ENCODE assay signal across 19 cellular contexts in genomic region chr4:83129258-83129657, GRCh38. TPM values are rescaled to one million over a fixed set of nuclear protein-coding genes. Genes with fewer than 3 reads are reported as not detected.
A peak's percentile ranks its signal among the peaks of the same experiment; 100 is the strongest.
DNase-seq lines count a peak whose midpoint lies in the region; ATAC-seq, FAIRE-seq and TF ChIP-seq lines count a peak whose summit lies in the region.
"Had no signal": no experiment of that assay in that cellular context is flagged by ENCODE, and none has a peak within 500 bp of the region (broad histone marks: within the 10 kb centered on the region; RNA-seq: fewer than 3 reads in every experiment).

No MANE protein-coding gene starts in this region.

- H3K9me3 Mint-ChIP-seq in immature natural killer cell = no peaks in the 10 kb centered on the region
- H3K9me3 Mint-ChIP-seq in T-helper 2 cell treated with Interferon-gamma antibody and Interleukin-4, amounts not matched to agents 5 μg/mL and 100 μg/mL, for 36 hours = peaks cover 9% of the 10 kb centered on the region

- POLR2A ChIA-PET in A549 (lab: Yijun Ruan, JAX) = no interaction called here

- H3K4me1 ChIP-seq in A549 (0 out of 3 replicates have a peak, but pooled peaks cover 4% of the 10 kb centered on the region), colonic mucosa (no peaks in the 10 kb centered on the region), muscle layer of duodenum (ENCODE audit: control insufficient read depth in 1 of 2, insufficient read depth in 2 of 2, low read length in 2 of 2) (no peaks in the 10 kb centered on the region), tibial artery (no peaks in the 10 kb centered on the region)
- H3K4me1 ChIP-seq: Caco-2, SJCRH30 had no signal

- H3K27ac Mint-ChIP-seq in immature natural killer cell = peak overlapping the region in 1 of 6 donors; percentile 19
- no peak overlapping the region for H3K27ac Mint-ChIP-seq in T-helper 2 cell treated with Interferon-gamma antibody and Interleukin-4, amounts not matched to agents 5 μg/mL and 100 μg/mL, for 36 hours

- TF ChIP-seq POLR2A in A549 (IDR thresholded peaks at IDR 0.05; ENCODE audit: low read length) = no peak

- H3K4me3 Mint-ChIP-seq in immature natural killer cell = no peak overlapping the region
- H3K4me3 Mint-ChIP-seq in T-helper 2 cell treated with Interferon-gamma antibody and Interleukin-4, amounts not matched to agents 5 μg/mL and 100 μg/mL, for 36 hours = no peak overlapping the region

- H3K27me3 Mint-ChIP-seq in immature natural killer cell (ENCODE audit: low read depth in 3 of 3) = peaks cover 5 to 11% (median 6%) of the 10 kb centered on the region in 3 donors
- peaks cover 12% of the 10 kb centered on the region for H3K27me3 Mint-ChIP-seq in T-helper 2 cell treated with Interferon-gamma antibody and Interleukin-4, amounts not matched to agents 5 μg/mL and 100 μg/mL, for 36 hours (ENCODE audit: low read depth)

- no peak for ATAC-seq in A549

- H3K27me3 ChIP-seq in colonic mucosa = no peaks in the 10 kb centered on the region
- H3K27me3 ChIP-seq in muscle layer of duodenum (ENCODE audit: low read depth, low read length) = no peaks in the 10 kb centered on the region
- H3K27me3 ChIP-seq in tibial artery = no peaks in the 10 kb centered on the region
- H3K27me3 ChIP-seq: SJCRH30 had no signal

- no peak for FAIRE-seq in A549 (lab: Jason Lieb, UNC)
- FAIRE-seq: A204.1 had no signal

- peak overlapping the region in 1 of 2 donors; percentile 4 for H3K9ac ChIP-seq in colonic mucosa (ENCODE audit: low read depth in 2 of 2, low read length in 2 of 2)

- H3K27ac ChIP-seq in A549 (0 out of 6 replicates have a peak overlapping the region, but pooled peaks of 1 of the 2 experiments have one; percentile 28), colonic mucosa (peak overlapping the region; percentile 91), muscle layer of duodenum (ENCODE audit: low read length) (peak overlapping the region; percentile 21), tibial artery (no peak overlapping the region)
- H3K27ac ChIP-seq: SJCRH30 had no signal

- DNase-seq in A549 (ENCODE audit: low read depth in 1 of 2, low spot score in 1 of 2) (no peak), HT-29 (ENCODE audit: low spot score) (peak; percentile 50), colonic mucosa (peak; percentile 52), G401 (ENCODE audit: low spot score) (no peak), immature natural killer cell (no peak), tibial artery (no peak)
- DNase-seq in T-helper 2 cell treated with Interferon-gamma antibody and Interleukin-4, amounts not matched to agents 5 μg/mL and 100 μg/mL, for 36 hours (ENCODE audit: low spot score) = no peak
- DNase-seq: Caco-2; DMS153; GOT3; Karpas-422; NCI-H1105 treated with DMSO at 0.1 percent for 48 hours; NCI-H187; NCI-H446; NK-92 treated with Interleukin-12 subunit alpha and Interleukin-12 subunit beta, amount 100 ng/mL, for 24 hours; SJCRH30 had no signal

- 43% methylated on average over 2 of the region's 2 CpGs for WGBS in A549 (ENCODE audit: missing lambda C conversion rate)

- no peak for TF ChIP-seq EP300 in A549 (IDR thresholded peaks at IDR 0.05)

- H3K4me3 ChIP-seq in A549 (no peak overlapping the region), colonic mucosa (no peak overlapping the region), muscle layer of duodenum (ENCODE audit: low read depth in 1 of 2, low read length in 2 of 2) (no peak overlapping the region), tibial artery (no peak overlapping the region)
- H3K4me3 ChIP-seq: SJCRH30 had no signal

- intact Hi-C loops in colonic mucosa (cut with DNase I) (no loop called here), tibial artery (cut with DNase I; ENCODE audit: low total_unique reads) (no loop called here)

- TF ChIP-seq CTCF in A549 (IDR thresholded peaks at IDR 0.05) (no peak), colonic mucosa (IDR thresholded peaks at IDR 0.05) (no peak), tibial artery (IDR thresholded peaks at IDR 0.05) (no peak)

- CTCF ChIA-PET in A549 (lab: Yijun Ruan, JAX) = no interaction called here

- in situ Hi-C loops in G401 (cut with HindIII; ENCODE audit: low sequenced_read_pairs) = no loop called here

- TF ChIP-seq RAD21 in A549 (conservative IDR thresholded peaks at IDR 0.05 in 1 of 2, IDR thresholded peaks at IDR 0.05 in 1 of 2) = no peak

- H3K4me1 Mint-ChIP-seq in immature natural killer cell = peaks cover 28 to 32% of the 10 kb centered on the region in 2 donors
- peaks cover 18% of the 10 kb centered on the region for H3K4me1 Mint-ChIP-seq in T-helper 2 cell treated with Interferon-gamma antibody and Interleukin-4, amounts not matched to agents 5 μg/mL and 100 μg/mL, for 36 hours (ENCODE audit: low read depth)

- H3K9me3 ChIP-seq in A549 = no peaks in the 10 kb centered on the region
- H3K9me3 ChIP-seq in colonic mucosa = no peaks in the 10 kb centered on the region
- H3K9me3 ChIP-seq in muscle layer of duodenum (ENCODE audit: control insufficient read depth in 1 of 2, low read length in 2 of 2) = no peaks in the 10 kb centered on the region
- no peaks in the 10 kb centered on the region for H3K9me3 ChIP-seq in tibial artery
- H3K9me3 ChIP-seq: SJCRH30 had no signal

- peaks cover 3 to 5% (median 3%) of the 10 kb centered on the region in 3 donors for H3K36me3 Mint-ChIP-seq in immature natural killer cell
- peaks cover 4% of the 10 kb centered on the region for H3K36me3 Mint-ChIP-seq in T-helper 2 cell treated with Interferon-gamma antibody and Interleukin-4, amounts not matched to agents 5 μg/mL and 100 μg/mL, for 36 hours (ENCODE audit: low read depth)

- H3K36me3 ChIP-seq in colonic mucosa = no peaks in the 10 kb centered on the region
- H3K36me3 ChIP-seq in muscle layer of duodenum (ENCODE audit: control insufficient read depth in 1 of 2, insufficient read depth in 2 of 2, low read length in 2 of 2) = no peaks in the 10 kb centered on the region
- H3K36me3 ChIP-seq in tibial artery = no peaks in the 10 kb centered on the region
- H3K36me3 ChIP-seq: SJCRH30 had no signal

- no peak overlapping the region for H3K4me2 ChIP-seq in A549

TF ChIP-seq in A549, 52 proteins besides CTCF, POLR2A, EP300 and RAD21:
- no peak for TF ChIP-seq RARB (CRISPR knock-in tag; IDR thresholded peaks at IDR 0.05)
- TF ChIP-seq RNF2 (IDR thresholded peaks at IDR 0.05; ENCODE audit: borderline replicate concordance, low read depth) = no peak
- no peak for TF ChIP-seq HOXB13 (CRISPR knock-in tag; IDR thresholded peaks at IDR 0.05; ENCODE audit: low read depth)
- no peak for TF ChIP-seq E2F6 (IDR thresholded peaks at IDR 0.05; ENCODE audit: borderline replicate concordance, low read depth)
- TF ChIP-seq CBX2 (IDR thresholded peaks at IDR 0.05; ENCODE audit: borderline replicate concordance, low read depth) = no peak
- TF ChIP-seq SREBF2 (IDR thresholded peaks at IDR 0.05) = no peak
- no peak for TF ChIP-seq HMGXB4 (CRISPR knock-in tag; IDR thresholded peaks at IDR 0.05; ENCODE audit: borderline replicate concordance)
- TF ChIP-seq MAFK (IDR thresholded peaks at IDR 0.05; ENCODE audit: partially characterized antibody) = peak; percentile 11

RNA-seq across cellular contexts. Expression of gene PLAC8, which starts 14.7 kb away (rescaled TPM):
- polyA plus RNA-seq in A549 (2011; rRNA removed) (8.0 and 8.2 TPM in 2 replicates), A549 (2017; fragmentation: RNase III; extraction: RNeasy Plus Mini Kit Qiagen cat#74134 plus additional on column Dnase treatment) (1.6 to 1.7 TPM (median 1.7 TPM) in 3 replicates), immature natural killer cell (1,000 to 10,000 TPM; 1,450 to 1,724 (median 1,466) TPM)
- 4.4 TPM in 2 replicates for polyA plus RNA-seq in A549 (2012; cell fraction: cytosol; rRNA removed)
- 1.4 and 2.5 TPM in 2 replicates for polyA plus RNA-seq in A549 (2012; cell fraction: nucleus; rRNA removed)
- 2.2 and 2.8 TPM in 2 replicates for polyA minus RNA-seq in A549 (2011; rRNA and poly(A)+ RNA removed)
- total RNA-seq in HT-29 (2014; rRNA removed; shearing (Covaris generic)) = 9.8 and 10.8 TPM in 2 replicates
- 100 to 1,000 TPM; 246 to 715 TPM for total RNA-seq in colonic mucosa
- total RNA-seq in G401 (2014; rRNA removed; shearing (Covaris generic)) = 74.0 and 106 TPM in 2 replicates
- total RNA-seq: OCI-LY7 had no signal

Comparison
In these comparisons a context has a peak if more than half of its experiments do, and no peak if none do; other contexts are left out.
1. DNase-seq: peak in HT-29 (single experiment) and colonic mucosa (single experiment); none in A549 (0 of 2), G401 (single experiment), immature natural killer cell (0 of 3), T-helper 2 cell treated with Interferon-gamma antibody and Interleukin-4, amounts not matched to agents 5 μg/mL and 100 μg/mL, for 36 hours (single experiment) and tibial artery (0 of 2).
2. H3K27ac ChIP-seq: peak in colonic mucosa (single experiment) and muscle layer of duodenum (single experiment); none in tibial artery (0 of 2).